30 cellular contexts compared by ENCODE assay signal in the genomic region with DNA sequence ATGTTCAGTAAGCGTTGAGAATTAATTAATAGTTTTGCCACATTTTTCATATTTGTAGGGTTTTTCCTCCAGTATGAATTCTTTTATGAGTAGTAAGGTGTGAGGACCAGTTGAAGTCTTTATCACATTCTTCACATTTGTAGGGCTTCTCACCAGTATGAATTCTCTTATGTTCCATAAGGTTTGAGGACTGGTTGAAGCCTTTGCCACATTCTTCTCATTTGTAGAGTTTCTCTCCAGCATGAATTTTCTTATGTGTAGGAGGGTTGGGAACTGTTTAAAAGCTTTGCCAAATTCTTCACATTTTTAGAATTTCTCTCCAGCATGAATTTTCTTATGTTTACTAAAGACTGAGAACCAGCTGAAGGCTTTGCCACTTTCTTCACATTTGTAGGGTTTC. TPM values are rescaled to one million over a fixed set of nuclear protein-coding genes. Genes with fewer than 3 reads are reported as not detected.
"Had no signal": no experiment of that assay in that cellular context is flagged by ENCODE, and none has a peak within 500 bp of the region (broad histone marks: within the 10 kb centered on the region; RNA-seq: fewer than 3 reads in every experiment).

No MANE protein-coding gene starts in this region.

- H3K4me2 ChIP-seq: smooth muscle cell had no signal

- H3K4me3 ChIP-seq: pancreas, prostate gland, skin epidermis, smooth muscle cell, spleen, stomach, suprapubic skin, testis, tibial artery, transverse colon, upper lobe of right lung, uterus had no signal

- H3K27me3 ChIP-seq: neutrophil, pancreas, spleen, stomach, suprapubic skin, testis, tibial artery, transverse colon, upper lobe of right lung, uterus had no signal

- H3K4me1 ChIP-seq: pancreas, prostate gland, spleen, stomach, suprapubic skin, testis, tibial artery, transverse colon, upper lobe of right lung, uterus had no signal

- ATAC-seq: naive thymus-derived CD8-positive, alpha-beta T cell; natural killer cell treated with Interleukin-12 subunit alpha and Interleukin-12 subunit beta and Interleukin-15 and Interleukin-18, amount 100 ng/mL, for 72 hours; pancreas; right cardiac atrium; sciatic nerve; stimulated activated effector memory CD8-positive, alpha-beta T cell treated with anti-CD3 and anti-CD28 coated beads, Interleukin-12 subunit alpha, Interleukin-12 subunit beta, amount 100 ng/mL, for 72 hours; stimulated activated naive B cell treated with anti-CD40 and anti-IgM and Interleukin-4, amounts not matched to agents 10 μg/mL and 1 μg/mL and 100 μg/mL, for 72 hours; upper lobe of right lung had no signal

- H3K27ac ChIP-seq: neutrophil, pancreas, prostate gland, skin epidermis, spleen, stomach, suprapubic skin, testis, tibial artery, transverse colon, upper lobe of right lung, uterus had no signal

- H3K9me3 ChIP-seq: prostate gland, testis had no signal

- H3K36me3 ChIP-seq: neutrophil, pancreas, prostate gland, suprapubic skin, transverse colon, upper lobe of right lung, uterus had no signal

- DNase-seq: naive B cell; naive thymus-derived CD8-positive, alpha-beta T cell; nephron progenitor cell; nucleus accumbens; pancreas; right cardiac atrium; spleen; stimulated activated CD4-positive, alpha-beta T cell treated with anti-CD3 and anti-CD28 coated beads, Interleukin-12 subunit alpha, Interleukin-12 subunit beta, amount 100 ng/mL, for 4 hours; stimulated activated CD4-positive, alpha-beta T cell treated with anti-CD3 and anti-CD28 coated beads, Interleukin-1b, Interleukin-23, amount 100 ng/mL, for 48 hours; stimulated activated CD4-positive, alpha-beta T cell treated with anti-CD3 and anti-CD28 coated beads, Interleukin-4, amount 100 ng/mL, for 24 hours; stimulated activated naive B cell treated with anti-CD40 and anti-IgM and Interleukin-4, amounts not matched to agents 10 μg/mL and 1 μg/mL and 100 μg/mL, for 72 hours; stimulated activated naive CD4-positive, alpha-beta T cell treated with Interleukin-2 at 50 U/mL for 16 hours; stomach; substantia nigra; testis; tibial artery; transverse colon; upper lobe of right lung; uterus had no signal

- FAIRE-seq: pancreas had no signal

RNA-seq across cellular contexts. Expression of a gene that starts 40.3 kb away (rescaled TPM):
- total RNA-seq: neural crest cell, osteocyte, pulmonary artery endothelial cell, smooth muscle cell had no signal
- polyA plus RNA-seq: smooth muscle cell had no signal
